1 cellular context compared by ENCODE assay signal in the genomic region with DNA sequence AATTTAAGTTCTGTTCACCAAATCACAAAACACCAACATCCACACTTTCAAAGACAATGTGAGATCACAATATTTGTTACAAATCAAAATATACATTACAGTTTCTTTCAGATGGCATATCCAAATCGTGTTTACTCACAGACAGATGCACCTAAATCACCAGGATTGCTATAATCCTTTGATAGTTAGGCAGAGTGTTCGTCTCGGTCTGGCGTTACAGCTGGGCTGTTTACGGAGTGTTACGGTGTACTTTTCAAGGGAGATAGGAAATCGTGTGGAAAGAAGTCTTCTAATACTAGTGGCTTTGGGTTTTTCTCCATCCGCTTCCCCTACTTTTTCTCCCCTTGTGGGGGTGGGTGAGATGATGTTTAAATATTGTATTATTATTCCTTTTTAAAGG.
TF ChIP-seq lines count a peak whose summit lies in the region.

No MANE protein-coding gene starts in this region.

TF ChIP-seq in SK-N-SH treated with all-trans-retinoic acid at 6 μM for 48 hours, 23 proteins besides CTCF, POLR2A, EP300 and RAD21 (continued from another document):
- no peak for TF ChIP-seq ZC3H10 (CRISPR knock-in tag; IDR thresholded peaks at IDR 0.05)
- TF ChIP-seq RARB (CRISPR knock-in tag; IDR thresholded peaks at IDR 0.05): no peak
- TF ChIP-seq CSRNP3 (CRISPR knock-in tag; IDR thresholded peaks at IDR 0.05): no peak
- TF ChIP-seq BACH2 (CRISPR knock-in tag; IDR thresholded peaks at IDR 0.05; ENCODE audit: borderline replicate concordance): no peak
- TF ChIP-seq OSR1 (CRISPR knock-in tag; IDR thresholded peaks at IDR 0.05): no peak
- no peak for TF ChIP-seq TCF4 (CRISPR knock-in tag; IDR thresholded peaks at IDR 0.05; ENCODE audit: borderline replicate concordance)
- no peak for TF ChIP-seq ZFP30 (CRISPR knock-in tag; IDR thresholded peaks at IDR 0.05)
- TF ChIP-seq CSDC2 (CRISPR knock-in tag; IDR thresholded peaks at IDR 0.05): no peak
